Comparison of ENCODE assay signal across 1 cellular context in the genomic region with DNA sequence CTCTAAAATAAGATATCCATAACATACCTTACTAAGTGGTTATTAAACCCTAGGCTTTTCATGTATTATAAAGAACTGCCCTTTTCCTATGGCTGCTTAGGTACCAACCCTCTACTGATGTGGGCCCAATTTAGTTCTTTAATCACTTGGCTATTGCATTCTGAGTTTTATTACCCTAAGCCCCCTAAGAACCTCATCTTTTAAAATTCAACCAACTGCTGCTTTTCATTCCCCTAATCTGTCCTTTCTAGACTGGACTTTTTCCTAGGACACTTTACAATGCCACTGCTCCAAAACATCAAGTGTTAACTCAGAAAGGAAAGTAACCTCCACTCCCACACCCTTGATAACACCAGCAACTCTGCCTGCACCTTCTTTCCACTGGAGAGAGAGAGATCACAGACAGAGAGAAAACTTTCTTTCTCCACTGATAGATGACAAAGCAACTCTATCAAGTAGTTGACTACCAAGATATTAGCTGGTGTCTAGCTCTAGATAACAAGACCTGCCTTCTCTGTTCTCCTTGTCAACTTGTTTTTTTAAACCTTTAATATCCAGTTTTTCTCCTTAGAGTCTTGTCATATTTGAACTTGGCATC.
A peak's percentile ranks its signal among the peaks of the same experiment; 100 is the strongest.
TF ChIP-seq lines count a peak whose summit lies in the region.

No MANE protein-coding gene starts in this region.

TF ChIP-seq in K562, 482 proteins besides CTCF, POLR2A, EP300 and RAD21 (continued from another document and continues in another):
- TF ChIP-seq, protein P1, sequence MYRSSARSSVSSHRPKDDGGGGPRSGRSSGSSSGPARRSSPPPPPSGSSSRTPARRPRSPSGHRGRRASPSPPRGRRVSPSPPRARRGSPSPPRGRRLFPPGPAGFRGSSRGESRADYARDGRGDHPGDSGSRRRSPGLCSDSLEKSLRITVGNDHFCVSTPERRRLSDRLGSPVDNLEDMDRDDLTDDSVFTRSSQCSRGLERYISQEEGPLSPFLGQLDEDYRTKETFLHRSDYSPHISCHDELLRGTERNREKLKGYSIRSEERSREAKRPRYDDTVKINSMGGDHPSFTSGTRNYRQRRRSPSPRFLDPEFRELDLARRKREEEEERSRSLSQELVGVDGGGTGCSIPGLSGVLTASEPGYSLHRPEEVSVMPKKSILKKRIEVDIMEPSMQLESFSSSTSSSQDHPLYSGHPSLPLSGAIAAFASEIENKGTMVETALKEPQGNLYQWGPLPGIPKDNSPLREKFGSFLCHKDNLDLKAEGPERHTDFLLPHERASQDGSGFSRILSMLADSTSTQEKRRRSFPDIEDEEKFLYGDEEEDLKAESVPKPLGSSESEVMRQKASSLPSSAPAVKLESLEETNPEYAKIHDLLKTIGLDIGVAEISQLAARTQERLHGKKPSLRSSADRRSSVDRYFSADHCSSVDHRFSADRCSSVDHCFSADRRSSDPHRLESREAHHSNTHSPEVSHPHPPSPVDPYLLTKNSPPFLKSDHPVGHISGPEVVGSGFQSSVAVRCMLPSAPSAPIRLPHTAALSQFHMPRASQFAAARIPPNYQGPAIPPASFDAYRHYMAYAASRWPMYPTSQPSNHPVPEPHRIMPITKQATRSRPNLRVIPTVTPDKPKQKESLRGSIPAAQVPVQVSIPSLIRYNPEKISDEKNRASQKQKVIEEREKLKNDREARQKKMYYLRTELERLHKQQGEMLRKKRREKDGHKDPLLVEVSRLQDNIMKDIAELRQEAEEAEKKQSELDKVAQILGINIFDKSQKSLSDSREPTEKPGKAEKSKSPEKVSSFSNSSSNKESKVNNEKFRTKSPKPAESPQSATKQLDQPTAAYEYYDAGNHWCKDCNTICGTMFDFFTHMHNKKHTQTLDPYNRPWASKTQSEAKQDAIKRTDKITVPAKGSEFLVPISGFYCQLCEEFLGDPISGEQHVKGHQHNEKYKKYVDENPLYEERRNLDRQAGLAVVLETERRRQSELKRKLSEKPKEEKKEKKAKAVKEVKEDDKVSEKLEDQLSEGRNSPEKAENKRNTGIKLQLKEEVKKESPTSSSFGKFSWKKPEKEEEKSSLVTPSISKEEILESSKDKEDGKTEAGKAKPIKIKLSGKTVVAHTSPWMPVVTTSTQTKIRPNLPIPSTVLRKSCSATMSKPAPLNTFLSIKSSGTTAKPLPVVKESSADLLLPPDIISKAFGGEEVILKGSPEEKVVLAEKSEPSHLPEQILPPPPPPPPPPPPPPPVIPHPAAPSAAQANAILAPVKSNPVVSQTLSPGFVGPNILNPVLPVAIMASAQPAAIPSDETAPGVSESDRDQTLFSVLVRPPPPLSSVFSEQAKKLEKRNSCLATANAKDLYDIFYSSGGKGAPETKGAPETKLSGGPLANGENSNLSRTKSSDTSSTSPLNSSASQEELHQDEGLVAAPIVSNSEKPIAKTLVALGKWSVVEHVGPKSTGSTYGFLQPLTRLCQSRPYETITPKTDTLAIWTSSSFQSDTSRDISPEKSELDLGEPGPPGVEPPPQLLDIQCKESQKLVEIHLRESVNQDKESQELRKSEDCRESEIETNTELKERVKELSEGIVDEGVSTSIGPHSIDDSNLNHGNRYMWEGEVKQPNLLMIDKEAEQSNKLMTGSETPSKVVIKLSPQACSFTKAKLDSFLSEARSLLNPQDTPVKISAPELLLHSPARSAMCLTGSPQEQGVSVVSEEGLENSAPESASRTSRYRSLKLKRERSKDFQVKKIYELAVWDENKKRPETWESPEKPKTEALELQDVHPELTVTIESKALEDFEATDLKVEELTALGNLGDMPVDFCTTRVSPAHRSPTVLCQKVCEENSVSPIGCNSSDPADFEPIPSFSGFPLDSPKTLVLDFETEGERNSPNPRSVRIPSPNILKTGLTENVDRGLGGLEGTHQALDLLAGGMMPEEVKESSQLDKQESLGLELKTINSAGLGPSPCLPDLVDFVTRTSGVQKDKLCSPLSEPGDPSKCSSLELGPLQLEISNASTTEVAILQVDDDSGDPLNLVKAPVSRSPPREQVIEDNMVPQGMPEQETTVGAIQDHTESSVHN (IDR thresholded peaks at IDR 0.05; ENCODE audit: borderline replicate concordance in 1 of 2, low read depth in 1 of 2), result no peak
- peak; percentile 82 to 91 for TF ChIP-seq ARNT (IDR thresholded peaks at IDR 0.05)
- TF ChIP-seq ZNF24 (IDR thresholded peaks at IDR 0.05), result 0 out of 2 replicates have a peak, but pooled peaks have one; percentile 49
- TF ChIP-seq ESRRA (IDR thresholded peaks at IDR 0.05; ENCODE audit: borderline replicate concordance, low read depth), result peak; percentile 13; the same call in 1 of the 2 replicates
- no peak for TF ChIP-seq XRCC3 (IDR thresholded peaks at IDR 0.05)
- no peak for TF ChIP-seq IRF2 (CRISPR knock-in tag; IDR thresholded peaks at IDR 0.05)
- TF ChIP-seq, protein P2, sequence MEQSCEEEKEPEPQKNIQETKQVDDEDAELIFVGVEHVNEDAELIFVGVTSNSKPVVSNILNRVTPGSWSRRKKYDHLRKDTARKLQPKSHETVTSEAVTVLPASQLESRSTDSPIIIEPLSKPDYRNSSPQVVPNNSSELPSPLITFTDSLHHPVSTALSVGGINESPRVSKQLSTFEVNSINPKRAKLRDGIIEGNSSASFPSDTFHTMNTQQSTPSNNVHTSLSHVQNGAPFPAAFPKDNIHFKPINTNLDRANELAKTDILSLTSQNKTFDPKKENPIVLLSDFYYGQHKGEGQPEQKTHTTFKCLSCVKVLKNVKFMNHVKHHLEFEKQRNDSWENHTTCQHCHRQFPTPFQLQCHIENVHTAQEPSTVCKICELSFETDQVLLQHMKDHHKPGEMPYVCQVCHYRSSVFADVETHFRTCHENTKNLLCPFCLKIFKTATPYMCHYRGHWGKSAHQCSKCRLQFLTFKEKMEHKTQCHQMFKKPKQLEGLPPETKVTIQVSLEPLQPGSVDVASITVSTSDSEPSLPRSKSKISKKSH (CRISPR knock-in tag; IDR thresholded peaks at IDR 0.05), result no peak
- TF ChIP-seq, protein P3, sequence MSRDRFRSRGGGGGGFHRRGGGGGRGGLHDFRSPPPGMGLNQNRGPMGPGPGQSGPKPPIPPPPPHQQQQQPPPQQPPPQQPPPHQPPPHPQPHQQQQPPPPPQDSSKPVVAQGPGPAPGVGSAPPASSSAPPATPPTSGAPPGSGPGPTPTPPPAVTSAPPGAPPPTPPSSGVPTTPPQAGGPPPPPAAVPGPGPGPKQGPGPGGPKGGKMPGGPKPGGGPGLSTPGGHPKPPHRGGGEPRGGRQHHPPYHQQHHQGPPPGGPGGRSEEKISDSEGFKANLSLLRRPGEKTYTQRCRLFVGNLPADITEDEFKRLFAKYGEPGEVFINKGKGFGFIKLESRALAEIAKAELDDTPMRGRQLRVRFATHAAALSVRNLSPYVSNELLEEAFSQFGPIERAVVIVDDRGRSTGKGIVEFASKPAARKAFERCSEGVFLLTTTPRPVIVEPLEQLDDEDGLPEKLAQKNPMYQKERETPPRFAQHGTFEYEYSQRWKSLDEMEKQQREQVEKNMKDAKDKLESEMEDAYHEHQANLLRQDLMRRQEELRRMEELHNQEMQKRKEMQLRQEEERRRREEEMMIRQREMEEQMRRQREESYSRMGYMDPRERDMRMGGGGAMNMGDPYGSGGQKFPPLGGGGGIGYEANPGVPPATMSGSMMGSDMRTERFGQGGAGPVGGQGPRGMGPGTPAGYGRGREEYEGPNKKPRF (IDR thresholded peaks at IDR 0.05; ENCODE audit: low read depth, low read length), result no peak
- no peak for TF ChIP-seq HNRNPUL1 (IDR thresholded peaks at IDR 0.05; ENCODE audit: low read length)
- TF ChIP-seq CREB1 (IDR thresholded peaks at IDR 0.05), result peak; percentile 59; the same call in 1 of the 2 replicates
- no peak for TF ChIP-seq CREB1 (CRISPR knock-in tag; IDR thresholded peaks at IDR 0.05)
- TF ChIP-seq NFXL1 (CRISPR knock-in tag; IDR thresholded peaks at IDR 0.05), result no peak
- TF ChIP-seq MIER1 (IDR thresholded peaks at IDR 0.05; ENCODE audit: low read depth), result no peak
- peak; percentile 60; the same call in 1 of the 2 replicates for TF ChIP-seq ZNF384 (IDR thresholded peaks at IDR 0.05; ENCODE audit: low read depth, low read length)
- TF ChIP-seq ZNF766 (CRISPR knock-in tag; conservative IDR thresholded peaks at IDR 0.05), result peak; percentile 92
- TF ChIP-seq, protein P4, sequence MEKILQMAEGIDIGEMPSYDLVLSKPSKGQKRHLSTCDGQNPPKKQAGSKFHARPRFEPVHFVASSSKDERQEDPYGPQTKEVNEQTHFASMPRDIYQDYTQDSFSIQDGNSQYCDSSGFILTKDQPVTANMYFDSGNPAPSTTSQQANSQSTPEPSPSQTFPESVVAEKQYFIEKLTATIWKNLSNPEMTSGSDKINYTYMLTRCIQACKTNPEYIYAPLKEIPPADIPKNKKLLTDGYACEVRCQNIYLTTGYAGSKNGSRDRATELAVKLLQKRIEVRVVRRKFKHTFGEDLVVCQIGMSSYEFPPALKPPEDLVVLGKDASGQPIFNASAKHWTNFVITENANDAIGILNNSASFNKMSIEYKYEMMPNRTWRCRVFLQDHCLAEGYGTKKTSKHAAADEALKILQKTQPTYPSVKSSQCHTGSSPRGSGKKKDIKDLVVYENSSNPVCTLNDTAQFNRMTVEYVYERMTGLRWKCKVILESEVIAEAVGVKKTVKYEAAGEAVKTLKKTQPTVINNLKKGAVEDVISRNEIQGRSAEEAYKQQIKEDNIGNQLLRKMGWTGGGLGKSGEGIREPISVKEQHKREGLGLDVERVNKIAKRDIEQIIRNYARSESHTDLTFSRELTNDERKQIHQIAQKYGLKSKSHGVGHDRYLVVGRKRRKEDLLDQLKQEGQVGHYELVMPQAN (IDR thresholded peaks at IDR 0.05; ENCODE audit: borderline replicate concordance), result no peak
- TF ChIP-seq, protein P5, sequence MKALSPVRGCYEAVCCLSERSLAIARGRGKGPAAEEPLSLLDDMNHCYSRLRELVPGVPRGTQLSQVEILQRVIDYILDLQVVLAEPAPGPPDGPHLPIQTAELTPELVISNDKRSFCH (CRISPR knock-in tag; IDR thresholded peaks at IDR 0.05), result no peak
- TF ChIP-seq, protein P5 (tag; IDR thresholded peaks at IDR 0.05), result 0 out of 2 replicates have a peak, but pooled peaks have one; percentile 28
- TF ChIP-seq ZBED1 (IDR thresholded peaks at IDR 0.05), result no peak
- peak; percentile 59; the same call in 1 of the 2 replicates for TF ChIP-seq MEF2D (tag; conservative IDR thresholded peaks at IDR 0.05; ENCODE audit: low read depth)
- peak; percentile 99 for TF ChIP-seq ARID1B (IDR thresholded peaks at IDR 0.05)
- peak; percentile 91 for TF ChIP-seq NBN (IDR thresholded peaks at IDR 0.05; ENCODE audit: low read depth)
- TF ChIP-seq, protein P6, sequence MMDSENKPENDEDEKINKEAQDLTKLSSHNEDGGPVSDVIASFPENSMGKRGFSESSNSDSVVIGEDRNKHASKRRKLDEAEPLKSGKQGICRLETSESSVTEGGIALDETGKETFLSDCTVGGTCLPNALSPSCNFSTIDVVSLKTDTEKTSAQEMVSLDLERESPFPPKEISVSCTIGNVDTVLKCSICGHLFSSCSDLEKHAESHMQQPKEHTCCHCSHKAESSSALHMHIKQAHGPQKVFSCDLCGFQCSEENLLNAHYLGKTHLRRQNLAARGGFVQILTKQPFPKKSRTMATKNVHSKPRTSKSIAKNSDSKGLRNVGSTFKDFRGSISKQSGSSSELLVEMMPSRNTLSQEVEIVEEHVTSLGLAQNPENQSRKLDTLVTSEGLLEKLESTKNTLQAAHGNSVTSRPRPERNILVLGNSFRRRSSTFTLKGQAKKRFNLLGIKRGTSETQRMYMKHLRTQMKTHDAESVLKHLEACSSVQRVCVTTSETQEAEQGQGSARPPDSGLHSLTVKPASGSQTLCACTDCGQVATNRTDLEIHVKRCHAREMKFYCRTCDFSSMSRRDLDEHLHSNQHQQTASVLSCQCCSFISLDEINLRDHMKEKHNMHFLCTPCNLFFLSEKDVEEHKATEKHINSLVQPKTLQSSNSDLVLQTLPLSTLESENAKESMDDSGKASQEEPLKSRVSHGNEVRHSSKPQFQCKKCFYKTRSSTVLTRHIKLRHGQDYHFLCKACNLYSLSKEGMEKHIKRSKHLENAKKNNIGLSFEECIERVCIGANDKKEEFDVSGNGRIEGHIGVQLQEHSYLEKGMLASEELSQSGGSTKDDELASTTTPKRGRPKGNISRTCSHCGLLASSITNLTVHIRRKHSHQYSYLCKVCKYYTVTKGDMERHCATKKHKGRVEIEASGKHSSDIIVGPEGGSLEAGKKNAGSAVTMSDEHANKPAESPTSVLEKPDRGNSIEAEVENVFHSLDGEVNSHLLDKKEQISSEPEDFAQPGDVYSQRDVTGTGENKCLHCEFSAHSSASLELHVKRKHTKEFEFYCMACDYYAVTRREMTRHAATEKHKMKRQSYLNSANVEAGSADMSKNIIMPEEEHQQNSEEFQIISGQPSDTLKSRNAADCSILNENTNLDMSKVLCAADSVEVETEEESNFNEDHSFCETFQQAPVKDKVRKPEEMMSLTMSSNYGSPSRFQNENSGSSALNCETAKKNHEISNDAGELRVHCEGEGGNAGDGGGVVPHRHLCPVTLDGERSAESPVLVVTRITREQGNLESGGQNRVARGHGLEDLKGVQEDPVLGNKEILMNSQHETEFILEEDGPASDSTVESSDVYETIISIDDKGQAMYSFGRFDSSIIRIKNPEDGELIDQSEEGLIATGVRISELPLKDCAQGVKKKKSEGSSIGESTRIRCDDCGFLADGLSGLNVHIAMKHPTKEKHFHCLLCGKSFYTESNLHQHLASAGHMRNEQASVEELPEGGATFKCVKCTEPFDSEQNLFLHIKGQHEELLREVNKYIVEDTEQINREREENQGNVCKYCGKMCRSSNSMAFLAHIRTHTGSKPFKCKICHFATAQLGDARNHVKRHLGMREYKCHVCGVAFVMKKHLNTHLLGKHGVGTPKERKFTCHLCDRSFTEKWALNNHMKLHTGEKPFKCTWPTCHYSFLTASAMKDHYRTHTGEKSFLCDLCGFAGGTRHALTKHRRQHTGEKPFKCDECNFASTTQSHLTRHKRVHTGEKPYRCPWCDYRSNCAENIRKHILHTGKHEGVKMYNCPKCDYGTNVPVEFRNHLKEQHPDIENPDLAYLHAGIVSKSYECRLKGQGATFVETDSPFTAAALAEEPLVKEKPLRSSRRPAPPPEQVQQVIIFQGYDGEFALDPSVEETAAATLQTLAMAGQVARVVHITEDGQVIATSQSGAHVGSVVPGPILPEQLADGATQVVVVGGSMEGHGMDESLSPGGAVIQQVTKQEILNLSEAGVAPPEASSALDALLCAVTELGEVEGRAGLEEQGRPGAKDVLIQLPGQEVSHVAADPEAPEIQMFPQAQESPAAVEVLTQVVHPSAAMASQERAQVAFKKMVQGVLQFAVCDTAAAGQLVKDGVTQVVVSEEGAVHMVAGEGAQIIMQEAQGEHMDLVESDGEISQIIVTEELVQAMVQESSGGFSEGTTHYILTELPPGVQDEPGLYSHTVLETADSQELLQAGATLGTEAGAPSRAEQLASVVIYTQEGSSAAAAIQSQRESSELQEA (IDR thresholded peaks at IDR 0.05; ENCODE audit: low read depth), result no peak
- TF ChIP-seq, protein P7, sequence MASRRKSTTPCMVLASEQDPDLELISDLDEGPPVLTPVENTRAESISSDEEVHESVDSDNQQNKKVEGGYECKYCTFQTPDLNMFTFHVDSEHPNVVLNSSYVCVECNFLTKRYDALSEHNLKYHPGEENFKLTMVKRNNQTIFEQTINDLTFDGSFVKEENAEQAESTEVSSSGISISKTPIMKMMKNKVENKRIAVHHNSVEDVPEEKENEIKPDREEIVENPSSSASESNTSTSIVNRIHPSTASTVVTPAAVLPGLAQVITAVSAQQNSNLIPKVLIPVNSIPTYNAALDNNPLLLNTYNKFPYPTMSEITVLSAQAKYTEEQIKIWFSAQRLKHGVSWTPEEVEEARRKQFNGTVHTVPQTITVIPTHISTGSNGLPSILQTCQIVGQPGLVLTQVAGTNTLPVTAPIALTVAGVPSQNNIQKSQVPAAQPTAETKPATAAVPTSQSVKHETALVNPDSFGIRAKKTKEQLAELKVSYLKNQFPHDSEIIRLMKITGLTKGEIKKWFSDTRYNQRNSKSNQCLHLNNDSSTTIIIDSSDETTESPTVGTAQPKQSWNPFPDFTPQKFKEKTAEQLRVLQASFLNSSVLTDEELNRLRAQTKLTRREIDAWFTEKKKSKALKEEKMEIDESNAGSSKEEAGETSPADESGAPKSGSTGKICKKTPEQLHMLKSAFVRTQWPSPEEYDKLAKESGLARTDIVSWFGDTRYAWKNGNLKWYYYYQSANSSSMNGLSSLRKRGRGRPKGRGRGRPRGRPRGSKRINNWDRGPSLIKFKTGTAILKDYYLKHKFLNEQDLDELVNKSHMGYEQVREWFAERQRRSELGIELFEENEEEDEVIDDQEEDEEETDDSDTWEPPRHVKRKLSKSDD (conservative IDR thresholded peaks at IDR 0.05; ENCODE audit: low read length), result no peak
- no peak for TF ChIP-seq KLF1 (tag; IDR thresholded peaks at IDR 0.05)
